Comparison of ENCODE assay signal across 1 cellular context in genomic region chr1:163069655-163070277, GRCh38.
TF ChIP-seq lines count a peak whose summit lies in the region.

No MANE protein-coding gene starts in this region.

TF ChIP-seq in HCT116, 20 proteins besides CTCF, POLR2A, EP300 and RAD21:
- TF ChIP-seq FOSL1 (IDR thresholded peaks at IDR 0.05; ENCODE audit: low read depth): no peak
- TF ChIP-seq EZH2 (IDR thresholded peaks at IDR 0.05): no peak
- no peak for TF ChIP-seq ZNF274 (IDR thresholded peaks at IDR 0.05; ENCODE audit: low read depth, low read length)
- no peak for TF ChIP-seq YY1 (IDR thresholded peaks at IDR 0.05; ENCODE audit: extremely low read depth, insufficient replicate concordance, low read depth, low read length)
- TF ChIP-seq TCF7L2 (IDR thresholded peaks at IDR 0.05; ENCODE audit: borderline replicate concordance, extremely low read depth, insufficient read depth, insufficient read length): no peak
- TF ChIP-seq EZH2phosphoT487 (IDR thresholded peaks at IDR 0.05; ENCODE audit: borderline replicate concordance): no peak
- no peak for TF ChIP-seq EGR1 (IDR thresholded peaks at IDR 0.05; ENCODE audit: low read depth)
- no peak for TF ChIP-seq ZBTB33 (IDR thresholded peaks at IDR 0.05; ENCODE audit: extremely low read depth, insufficient replicate concordance, low read length)
- TF ChIP-seq, protein P1, sequence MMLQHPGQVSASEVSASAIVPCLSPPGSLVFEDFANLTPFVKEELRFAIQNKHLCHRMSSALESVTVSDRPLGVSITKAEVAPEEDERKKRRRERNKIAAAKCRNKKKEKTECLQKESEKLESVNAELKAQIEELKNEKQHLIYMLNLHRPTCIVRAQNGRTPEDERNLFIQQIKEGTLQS (IDR thresholded peaks at IDR 0.05): no peak
- no peak for TF ChIP-seq SRF (IDR thresholded peaks at IDR 0.05; ENCODE audit: low read depth)
- TF ChIP-seq JUND (IDR thresholded peaks at IDR 0.05): no peak
